8 cellular contexts compared by ENCODE assay signal in the genomic region with DNA sequence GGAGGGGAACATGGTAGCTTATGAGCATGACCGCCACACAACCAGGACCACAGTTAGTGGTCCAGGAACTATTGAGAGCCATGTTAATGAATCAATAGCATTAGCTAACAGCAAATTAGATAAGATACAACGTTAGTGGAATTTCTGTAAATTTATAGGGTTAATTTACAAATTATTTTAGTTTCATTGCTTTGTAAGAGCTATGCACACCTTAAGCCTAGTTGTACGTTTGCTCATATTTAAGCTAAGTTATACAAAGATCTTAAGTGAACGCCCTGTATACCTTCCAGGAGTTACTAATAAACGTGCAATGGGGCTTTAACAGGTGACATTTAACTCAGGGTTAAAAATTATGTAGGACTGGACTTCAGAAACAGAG. TPM values are rescaled to one million over a fixed set of nuclear protein-coding genes. Genes with fewer than 3 reads are reported as not detected.
DNase-seq lines count a peak whose midpoint lies in the region; ATAC-seq and TF ChIP-seq lines count a peak whose summit lies in the region.

No MANE protein-coding gene starts in this region.

- peak overlapping the region; percentile 94 for H3K9ac ChIP-seq in fibroblast of lung (ENCODE audit: insufficient read depth, low read length)

- ATAC-seq in RWPE2 (ENCODE audit: low read depth) (no peak), left lobe of liver (no peak)

- DNase-seq in GM12864 (ENCODE audit: low read depth) (no peak), RWPE2 (ENCODE audit: low spot score) (no peak), fibroblast of lung (ENCODE audit: low read depth in 2 of 2) (no peak), retinal pigment epithelial cell (ENCODE audit: low read depth) (no peak), NCI-H526 treated with DMSO at 0.1 percent for 48 hours (lab: John Stamatoyannopoulos, UW) (no peak), GM03348 (ENCODE audit: low spot score) (no peak), activated gamma-delta T cell treated with Interleukin-2 at 50 U/mL for 16 hours (no peak), left lobe of liver (ENCODE audit: low spot score) (no peak)

- no peaks in the 10 kb centered on the region for H4K20me1 ChIP-seq in fibroblast of lung (ENCODE audit: control insufficient read depth, extremely low read depth, insufficient read depth, low read length)

- H2AFZ ChIP-seq in fibroblast of lung (ENCODE audit: low read length): peak overlapping the region; percentile 88

- peak overlapping the region; percentile 91 for H3K4me2 ChIP-seq in fibroblast of lung (ENCODE audit: extremely low read depth, insufficient read depth, low read length)

- TF ChIP-seq CTCF in GM12864 (IDR thresholded peaks at IDR 0.05; ENCODE audit: low read depth, low read length, missing control alignments) (no peak), RWPE2 (IDR thresholded peaks at IDR 0.05; ENCODE audit: poor library complexity, severe bottlenecking) (no peak), fibroblast of lung (conservative IDR thresholded peaks at IDR 0.05 in 1 of 2, IDR thresholded peaks at IDR 0.05 in 1 of 2; ENCODE audit: low read depth in 1 of 2, low read length in 2 of 2) (no peak), retinal pigment epithelial cell (conservative IDR thresholded peaks at IDR 0.05; ENCODE audit: low read depth, low read length) (no peak)

- peak overlapping the region; percentile 100 for H3K4me3 ChIP-seq in GM12864 (ENCODE audit: low read depth, low read length)
- H3K4me3 ChIP-seq in RWPE2 (ENCODE audit: severe bottlenecking): peak overlapping the region; percentile 87
- H3K4me3 ChIP-seq in fibroblast of lung (replicated peaks in 1 of 4; ENCODE audit: control extremely low read depth in 1 of 4, insufficient read depth in 1 of 4, low read depth in 3 of 4, low read length in 4 of 4): peak overlapping the region; percentile 88 to 99 (median 98)
- peak overlapping the region; percentile 96 for H3K4me3 ChIP-seq in retinal pigment epithelial cell (ENCODE audit: low read length)

- H3K27ac ChIP-seq in RWPE2 (ENCODE audit: poor library complexity, severe bottlenecking): peak overlapping the region; percentile 49
- H3K27ac ChIP-seq in fibroblast of lung (ENCODE audit: insufficient read depth, low read length): peak overlapping the region; percentile 85

- H3K27me3 ChIP-seq in RWPE2 (ENCODE audit: insufficient read depth, poor library complexity, severe bottlenecking) (no peaks in the 10 kb centered on the region), fibroblast of lung (ENCODE audit: control insufficient read depth, insufficient read depth, low read length) (no peaks in the 10 kb centered on the region)

- no peaks in the 10 kb centered on the region for H3K4me1 ChIP-seq in RWPE2 (ENCODE audit: insufficient read depth, poor library complexity, severe bottlenecking)
- no peaks in the 10 kb centered on the region for H3K4me1 ChIP-seq in fibroblast of lung (ENCODE audit: control insufficient read depth, extremely low read depth, insufficient read depth, low read length)

- H3K9me3 ChIP-seq in RWPE2 (ENCODE audit: severe bottlenecking) (no peaks in the 10 kb centered on the region), fibroblast of lung (ENCODE audit: control insufficient read depth, insufficient read depth, low read depth, low read length) (no peaks in the 10 kb centered on the region)

- peaks cover 19% of the 10 kb centered on the region for H3K79me2 ChIP-seq in fibroblast of lung (ENCODE audit: control insufficient read depth, insufficient read depth, low read length)

- H3K36me3 ChIP-seq in RWPE2 (ENCODE audit: low read depth): peaks cover 43% of the 10 kb centered on the region
- peaks cover 5% of the 10 kb centered on the region for H3K36me3 ChIP-seq in fibroblast of lung (ENCODE audit: control insufficient read depth, insufficient read depth, low read length)

RNA-seq across cellular contexts. Expression of a gene that starts 0.7 kb away (rescaled TPM):
- total RNA-seq in fibroblast of lung (26.2 and 36.2 TPM in 2 replicates), left lobe of liver (17.2 TPM)
- 56.3 and 76.1 TPM in 2 replicates for polyA plus RNA-seq in fibroblast of lung
- 30.8 and 41.7 TPM in 2 replicates for polyA plus RNA-seq in fibroblast of lung (2012)
- 27.5 and 29.1 TPM in 2 replicates for polyA minus RNA-seq in fibroblast of lung (ENCODE audit: low replicate concordance)

RNA-seq across cellular contexts. Expression of a gene that starts 39.1 kb away (rescaled TPM):
- total RNA-seq in fibroblast of lung: 8.2 and 13.0 TPM in 2 replicates
- 95.4 and 143 TPM in 2 replicates for polyA plus RNA-seq in fibroblast of lung
- polyA plus RNA-seq in fibroblast of lung (2012): 159 and 279 TPM in 2 replicates
- 311 and 541 TPM in 2 replicates for polyA minus RNA-seq in fibroblast of lung (ENCODE audit: low replicate concordance)
- total RNA-seq in left lobe of liver: 28.5 TPM

RNA-seq across cellular contexts. Expression of a gene that starts 51.9 kb away (rescaled TPM):
- total RNA-seq in fibroblast of lung (not detected in 2 replicates), left lobe of liver (206 TPM)
- polyA plus RNA-seq in fibroblast of lung: not detected in 2 replicates
- polyA plus RNA-seq in fibroblast of lung (2012): 0.20 and 0.28 TPM in 2 replicates
- polyA minus RNA-seq in fibroblast of lung (ENCODE audit: low replicate concordance): not detected in 2 replicates

Comparison
In these comparisons a context has a peak if more than half of its experiments do, and no peak if none do; other contexts are left out.
1. RNA of a gene that starts 51.9 kb away (total RNA-seq): 206 TPM in left lobe of liver (single experiment); not detected in fibroblast of lung; every median in the first group is over 100 times any median in the second.
2. Peak in every context shown above with its lines, with median percentiles within 50 percentile points of each other: H3K4me3 ChIP-seq.